ENCODE assay signal across 10 cellular contexts in the genomic region with DNA sequence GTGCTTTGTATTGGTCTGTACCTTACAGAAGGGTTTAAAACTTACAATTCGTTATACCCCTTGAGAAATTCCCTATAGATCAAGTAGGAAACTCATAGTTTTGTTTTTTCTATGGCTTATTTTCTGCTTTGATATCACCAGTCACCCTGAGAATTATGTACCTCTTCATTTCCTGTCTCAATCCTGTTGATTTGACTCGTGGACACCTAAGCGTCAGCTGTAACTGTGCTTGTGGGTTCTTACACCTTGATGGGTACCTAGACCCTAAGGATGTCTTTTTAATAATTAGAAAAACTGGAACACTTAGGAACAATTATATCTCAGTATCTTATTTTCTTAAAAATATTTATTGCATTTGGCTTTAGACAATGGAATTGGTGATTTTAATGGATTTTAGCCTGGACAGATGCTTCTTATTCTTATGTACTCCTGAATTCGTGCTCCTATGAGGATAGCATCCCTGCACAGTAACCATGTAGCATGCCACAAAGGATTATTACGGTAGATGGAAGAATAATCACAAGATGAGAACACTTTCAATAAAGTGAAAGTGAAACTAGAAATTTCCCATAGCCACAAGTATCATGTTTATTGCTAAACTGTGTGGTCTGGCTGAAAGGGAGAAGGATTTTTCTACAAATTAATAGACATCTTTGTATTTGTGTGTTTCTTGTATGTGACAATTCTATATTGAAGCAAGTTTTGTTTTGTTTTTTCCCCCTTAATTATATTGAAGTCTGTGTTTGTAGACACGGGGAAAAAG.
A peak's percentile ranks its signal among the peaks of the same experiment; 100 is the strongest.
DNase-seq lines count a peak whose midpoint lies in the region; ATAC-seq, FAIRE-seq and TF ChIP-seq lines count a peak whose summit lies in the region.
"Had no signal": no experiment of that assay in that cellular context is flagged by ENCODE, and none has a peak within 500 bp of the region (broad histone marks: within the 10 kb centered on the region; RNA-seq: fewer than 3 reads in every experiment).

No MANE protein-coding gene starts in this region.

- H3K4me1 ChIP-seq in heart left ventricle, result no peaks in the 10 kb centered on the region

- no peak for TF ChIP-seq CTCF in heart left ventricle (IDR thresholded peaks at IDR 0.05)

- FAIRE-seq in urothelium cell line (lab: Jason Lieb, UNC), result no peak

- H3K4me3 ChIP-seq in heart left ventricle, result peak overlapping the region in 10 of 12 donors; percentile 17 to 47 (median 33)

- TF ChIP-seq POLR2A in heart left ventricle (IDR thresholded peaks at IDR 0.05), result no peak

- DNase-seq in heart left ventricle (no peak), Right ventricle myocardium inferior (ENCODE audit: missing footprints) (no peak), RPMI8226 (peak; percentile 7), globus pallidus (ENCODE audit: low spot score) (peak; percentile 3), urothelium cell line (ENCODE audit: low spot score) (peak; percentile 12), middle frontal gyrus (ENCODE audit: extremely low spot score, low spot score) (no peak)
- DNase-seq: activated T-cell treated with anti-CD3 and anti-CD28 coated beads, Interleukin-2, amount 50 U/mL, for 1 hour had no signal

- H3K9me3 ChIP-seq in heart left ventricle, result no peaks in the 10 kb centered on the region

- H3K36me3 ChIP-seq in heart left ventricle, result no peaks in the 10 kb centered on the region

- no peak overlapping the region for H3K27ac ChIP-seq in heart left ventricle
- H3K27ac ChIP-seq: epithelial cell of prostate had no signal

- no peaks in the 10 kb centered on the region for H3K27me3 ChIP-seq in heart left ventricle

- ATAC-seq in heart left ventricle (no peak), Right ventricle myocardium inferior (no peak), GM21825 (IDR thresholded peaks at IDR 0.05; ENCODE audit: unreplicated experiment) (no peak), GM18858 (IDR thresholded peaks at IDR 0.05; ENCODE audit: unreplicated experiment) (no peak)

- intact Hi-C loops in heart left ventricle (cut with DNase I) (no loop called here), Right ventricle myocardium inferior (cut with DNase I) (no loop called here)

- WGBS in heart left ventricle, 4 donors, result 68 to 74% (median 70%) methylated on average over 6 of the region's 6 CpGs

Comparison
In these comparisons a context has a peak if more than half of its experiments do, and no peak if none do; other contexts are left out.
1. DNase-seq: peak in RPMI8226 (single experiment), globus pallidus (single experiment) and urothelium cell line (single experiment); none in heart left ventricle (0 of 5), Right ventricle myocardium inferior (single experiment) and middle frontal gyrus (single experiment).